31 cellular contexts compared by ENCODE assay signal in genomic region chr5:138925090-138925635, GRCh38.
"Had no signal": no experiment of that assay in that cellular context is flagged by ENCODE, and none has a peak within 500 bp of the region (broad histone marks: within the 10 kb centered on the region; RNA-seq: fewer than 3 reads in every experiment).

No MANE protein-coding gene starts in this region.

- H3K9me3 ChIP-seq: SJCRH30 had no signal

- DNase-seq: activated CD4-positive, alpha-beta memory T cell treated with anti-CD3 and anti-CD28 coated beads, Interleukin-2, amount 10 ng/mL, durations not matched to agents 7 days and 5 days; activated CD4-positive, alpha-beta T cell treated with anti-CD3 and anti-CD28 coated beads for 1 hour; activated CD4-positive, alpha-beta T cell treated with anti-CD3 and anti-CD28 coated beads for 48 hours; activated CD4-positive, CD25-positive, alpha-beta regulatory T cell; activated CD8-positive, alpha-beta memory T cell treated with anti-CD3 and anti-CD28 coated beads for 24 hours; activated CD8-positive, alpha-beta memory T cell treated with anti-CD3 and anti-CD28 coated beads, Interleukin-2, amount 10 ng/mL, durations not matched to agents 7 days and 5 days; activated CD8-positive, alpha-beta memory T cell treated with anti-CD3 and anti-CD28 coated beads, Interleukin-2, amount 50 U/mL, for 48 hours; activated effector memory CD4-positive, alpha-beta T cell treated with Interleukin-2 at 50 U/mL for 16 hours; activated naive CD4-positive, alpha-beta T cell treated with anti-CD3 and anti-CD28 coated beads, Interleukin-2, amount 10 ng/mL, durations not matched to agents 7 days and 5 days; activated naive CD8-positive, alpha-beta T cell treated with anti-CD3 and anti-CD28 coated beads, Interleukin-2, amount 50 U/mL, for 24 hours; activated T-cell treated with anti-CD3 and anti-CD28 coated beads, Interleukin-2, amount 50 U/mL, for 48 hours; amniotic stem cell; aorta; brain microvascular endothelial cell; central memory CD4-positive, alpha-beta T cell; Kasumi-1; KG1; MM.1S; MV-4-11; NCI-H1092; NCI-H1436 treated with DMSO at 0.1 percent for 48 hours; NCI-H1694 treated with DMSO at 0.1 percent for 48 hours; NCI-H2029; NCI-H345; NCI-H524 treated with DMSO at 0.1 percent for 48 hours; SHP77; SJCRH30; T1000; WERI-Rb-1 had no signal

- H3K27me3 ChIP-seq: brain microvascular endothelial cell, SJCRH30 had no signal

- ATAC-seq: activated CD8-positive, alpha-beta memory T cell treated with anti-CD3 and anti-CD28 coated beads, Interleukin-2, amount 10 ng/mL, durations not matched to agents 7 days and 5 days; activated naive CD8-positive, alpha-beta T cell treated with anti-CD3 and anti-CD28 coated beads, Interleukin-2, amount 50 U/mL, for 24 hours; Panc1 had no signal

- H3K27ac ChIP-seq: brain microvascular endothelial cell, SJCRH30, SK-N-MC, WERI-Rb-1 had no signal

- H3K4me3 ChIP-seq: SJCRH30, SK-N-MC had no signal

- H3K4me1 ChIP-seq: SJCRH30 had no signal
